ENCODE assay signal across 25 cellular contexts in the genomic region with DNA sequence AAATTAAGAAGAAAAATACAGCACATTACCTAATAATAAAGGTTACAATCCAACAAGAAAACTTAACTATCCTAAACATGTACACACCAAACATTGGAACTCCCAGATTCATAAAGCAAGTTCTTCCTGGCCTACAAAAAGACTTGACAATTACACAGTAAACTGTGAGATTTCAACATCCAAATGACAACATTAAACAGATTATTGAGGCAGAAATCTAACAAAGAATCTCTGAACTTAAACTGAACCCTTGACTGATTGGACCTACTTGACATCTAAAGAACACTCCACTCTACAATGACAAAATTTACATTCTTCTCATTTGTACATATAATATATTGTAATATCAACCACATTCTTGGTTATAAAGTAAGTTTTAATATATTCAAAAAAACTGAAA.
"Had no signal": no experiment of that assay in that cellular context is flagged by ENCODE, and none has a peak within 500 bp of the region (broad histone marks: within the 10 kb centered on the region; RNA-seq: fewer than 3 reads in every experiment).

No MANE protein-coding gene starts in this region.

- H3K27me3 ChIP-seq: body of pancreas, colonic mucosa, gastroesophageal sphincter, heart right ventricle had no signal

- H3K27ac ChIP-seq: body of pancreas, colonic mucosa, gastroesophageal sphincter, heart right ventricle, WERI-Rb-1 had no signal

- H3K4me1 ChIP-seq: body of pancreas, colonic mucosa, gastroesophageal sphincter, heart right ventricle had no signal

- H3K4me3 ChIP-seq: body of pancreas, colonic mucosa, gastroesophageal sphincter, heart right ventricle had no signal

- H3K36me3 ChIP-seq: colonic mucosa, gastroesophageal sphincter, heart right ventricle, WERI-Rb-1 had no signal

- DNase-seq: activated B cell treated with CpG ODN at 0.5 μM for 24 hours; activated CD4-positive, alpha-beta memory T cell treated with anti-CD3 and anti-CD28 coated beads for 36 hours; activated CD4-positive, alpha-beta T cell treated with anti-CD3 and anti-CD28 coated beads for 48 hours; activated CD8-positive, alpha-beta memory T cell treated with anti-CD3 and anti-CD28 coated beads, Interleukin-2, amount 10 ng/mL, durations not matched to agents 7 days and 5 days; activated CD8-positive, alpha-beta memory T cell treated with anti-CD3 and anti-CD28 coated beads, Interleukin-2, amount 50 U/mL, for 48 hours; activated CD8-positive, alpha-beta T cell treated with anti-CD3 and anti-CD28 coated beads, Interleukin-2, amount 10 ng/mL, durations not matched to agents 7 days and 5 days; activated effector memory CD4-positive, alpha-beta T cell treated with Interleukin-2 at 50 U/mL for 16 hours; activated gamma-delta T cell treated with Interleukin-2 at 50 U/mL for 16 hours; activated naive CD4-positive, alpha-beta T cell treated with anti-CD3 and anti-CD28 coated beads, Interleukin-2, amount 50 U/mL, for 16 hours; activated naive CD4-positive, alpha-beta T cell treated with Interleukin-2 at 50 U/mL for 16 hours; activated T-cell treated with anti-CD3 and anti-CD28 coated beads for 4 hours; activated T-cell treated with anti-CD3 and anti-CD28 coated beads, Interleukin-2, amount 50 U/mL, for 4 hours; amygdala; aorta; body of pancreas; caudate nucleus; colonic mucosa; effector CD8-positive, alpha-beta T cell; foreskin melanocyte; heart right ventricle; T-helper 1 cell; T-helper 17 cell; T1000; WERI-Rb-1 had no signal

- H3K9me3 ChIP-seq: body of pancreas, colonic mucosa had no signal
